In genomic region chr11:87878373-87878779, GRCh38 we compare ENCODE assay signal across 10 cellular contexts.
DNase-seq lines count a peak whose midpoint lies in the region; ATAC-seq, FAIRE-seq and TF ChIP-seq lines count a peak whose summit lies in the region.
"Had no signal": no experiment of that assay in that cellular context is flagged by ENCODE, and none has a peak within 500 bp of the region (broad histone marks: within the 10 kb centered on the region; RNA-seq: fewer than 3 reads in every experiment).

No MANE protein-coding gene starts in this region.

- H3K4me3 ChIP-seq in OCI-LY1 (ENCODE audit: low read depth, low read length, poor library complexity, severe bottlenecking) (no peak overlapping the region), fibroblast of lung (replicated peaks in 1 of 4; ENCODE audit: control extremely low read depth in 1 of 4, insufficient read depth in 1 of 4, low read depth in 3 of 4, low read length in 4 of 4) (no peak overlapping the region)

- H3K9me3 ChIP-seq in OCI-LY1 (ENCODE audit: low read length) (no peaks in the 10 kb centered on the region), fibroblast of lung (ENCODE audit: control insufficient read depth, insufficient read depth, low read depth, low read length) (no peaks in the 10 kb centered on the region)

- no peak overlapping the region for H3K4me2 ChIP-seq in OCI-LY1 (ENCODE audit: low read length)
- peak overlapping the region; percentile 32 for H3K4me2 ChIP-seq in fibroblast of lung (ENCODE audit: extremely low read depth, insufficient read depth, low read length)

- ATAC-seq in HG02759 (IDR thresholded peaks at IDR 0.05; ENCODE audit: unreplicated experiment) (no peak), HG03045 (IDR thresholded peaks at IDR 0.05; ENCODE audit: unreplicated experiment) (no peak)

- TF ChIP-seq CTCF in OCI-LY1 (IDR thresholded peaks at IDR 0.05; ENCODE audit: low read length) (peak; percentile 55), fibroblast of lung (conservative IDR thresholded peaks at IDR 0.05 in 1 of 2, IDR thresholded peaks at IDR 0.05 in 1 of 2; ENCODE audit: low read depth in 1 of 2, low read length in 2 of 2) (peak; percentile 67 to 68)

- H2AFZ ChIP-seq in OCI-LY1 (ENCODE audit: low read length): no peak overlapping the region
- H2AFZ ChIP-seq in fibroblast of lung (ENCODE audit: low read length): no peak overlapping the region

- H3K9ac ChIP-seq in OCI-LY1 (ENCODE audit: low read length): no peak overlapping the region
- H3K9ac ChIP-seq in fibroblast of lung (ENCODE audit: insufficient read depth, low read length): no peak overlapping the region

- H3K27ac ChIP-seq in OCI-LY1 (ENCODE audit: low read depth, low read length, poor library complexity, severe bottlenecking) (no peak overlapping the region), fibroblast of lung (ENCODE audit: insufficient read depth, low read length) (no peak overlapping the region)

- no peaks in the 10 kb centered on the region for H3F3A ChIP-seq in OCI-LY1 (ENCODE audit: insufficient read depth, low read length)

- H3K27me3 ChIP-seq in OCI-LY1 (ENCODE audit: insufficient read depth, low read length) (no peaks in the 10 kb centered on the region), fibroblast of lung (ENCODE audit: control insufficient read depth, insufficient read depth, low read length) (no peaks in the 10 kb centered on the region)

- H3K79me2 ChIP-seq in OCI-LY1 (ENCODE audit: insufficient read depth, low read length) (no peaks in the 10 kb centered on the region), fibroblast of lung (ENCODE audit: control insufficient read depth, insufficient read depth, low read length) (no peaks in the 10 kb centered on the region)

- H3K36me3 ChIP-seq in OCI-LY1 (ENCODE audit: insufficient read depth, low read length) (no peaks in the 10 kb centered on the region), fibroblast of lung (ENCODE audit: control insufficient read depth, insufficient read depth, low read length) (no peaks in the 10 kb centered on the region)

- H3K4me1 ChIP-seq in OCI-LY1 (ENCODE audit: insufficient read depth, low read length, severe bottlenecking) (no peaks in the 10 kb centered on the region), fibroblast of lung (ENCODE audit: control insufficient read depth, extremely low read depth, insufficient read depth, low read length) (peaks cover 4% of the 10 kb centered on the region)

- H3K9me2 ChIP-seq in OCI-LY1 (ENCODE audit: low read depth, low read length): no peaks in the 10 kb centered on the region

- H4K20me1 ChIP-seq in OCI-LY1 (ENCODE audit: insufficient read depth, low read length) (no peaks in the 10 kb centered on the region), fibroblast of lung (ENCODE audit: control insufficient read depth, extremely low read depth, insufficient read depth, low read length) (no peaks in the 10 kb centered on the region)

- no peak for FAIRE-seq in HTR-8/SVneo (lab: Jason Lieb, UNC)
- FAIRE-seq: G401.6 had no signal

- DNase-seq in NCI-H82 (lab: John Stamatoyannopoulos, UW): peak; percentile 49
- DNase-seq in NCI-H82 treated with DMSO at 0.1 percent for 48 hours (lab: John Stamatoyannopoulos, UW; ENCODE audit: unreplicated experiment): no peak
- peak; percentile 39 to 67 for DNase-seq in fibroblast of lung (ENCODE audit: low read depth in 2 of 2)
- DNase-seq in superior temporal gyrus (ENCODE audit: extremely low spot score): peak; percentile 68
- DNase-seq in HTR-8/SVneo (ENCODE audit: insufficient read length, low spot score): no peak
- DNase-seq: activated CD4-positive, alpha-beta memory T cell treated with anti-CD3 and anti-CD28 coated beads, Interleukin-2, amount 10 ng/mL, durations not matched to agents 7 days and 5 days had no signal

Comparison
In these comparisons a context has a peak if more than half of its experiments do, and no peak if none do; other contexts are left out.
1. DNase-seq: peak in NCI-H82 (single experiment), fibroblast of lung (2 of 2) and superior temporal gyrus (single experiment); none in NCI-H82 treated with DMSO at 0.1 percent for 48 hours (single experiment) and HTR-8/SVneo (single experiment).